13 cellular contexts compared by ENCODE assay signal in the genomic region with DNA sequence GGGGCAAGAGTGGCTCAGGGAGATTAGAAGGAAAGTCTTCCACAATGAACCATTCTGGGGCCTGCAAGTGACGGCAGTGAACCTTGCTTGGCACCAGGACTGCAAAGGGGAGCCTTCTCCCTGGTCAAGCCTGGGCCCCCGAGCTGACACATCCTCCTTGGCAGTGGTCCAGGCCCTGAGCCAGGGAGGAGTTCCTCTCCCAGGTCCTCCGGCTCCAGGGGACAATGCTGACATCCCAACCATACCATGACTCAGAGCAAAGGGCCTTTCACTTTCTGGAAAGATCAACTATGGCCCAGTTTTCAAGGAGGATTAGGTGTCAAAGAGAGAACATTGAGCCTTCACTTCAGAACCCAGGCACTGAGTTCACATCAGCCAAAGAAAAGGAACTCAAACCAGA.
DNase-seq lines count a peak whose midpoint lies in the region; ATAC-seq, FAIRE-seq and TF ChIP-seq lines count a peak whose summit lies in the region.
"Had no signal": no experiment of that assay in that cellular context is flagged by ENCODE, and none has a peak within 500 bp of the region (broad histone marks: within the 10 kb centered on the region; RNA-seq: fewer than 3 reads in every experiment).

No MANE protein-coding gene starts in this region.

- no peaks in the 10 kb centered on the region for H3K4me1 Mint-ChIP-seq in CD8-positive, alpha-beta T cell (ENCODE audit: low read depth)

- TF ChIP-seq POLR2A in H54 (IDR thresholded peaks at IDR 0.05; ENCODE audit: low read depth, low read length), result no peak

- H3K27ac ChIP-seq in SJSA1, result peak overlapping the region; percentile 50
- no peak overlapping the region for H3K27ac ChIP-seq in CD8-positive, alpha-beta T cell (ENCODE audit: low read depth, low read length)
- H3K27ac ChIP-seq: skin epidermis had no signal

- peak; percentile 80 for DNase-seq in H54 (ENCODE audit: insufficient read length, low spot score)
- DNase-seq in SJSA1 (ENCODE audit: low read depth in 1 of 2, low spot score in 2 of 2), result peak; percentile 89 to 95
- peak; percentile 75 for DNase-seq in fibroblast of pulmonary artery (ENCODE audit: low read depth)
- DNase-seq in smooth muscle cell of the brain vasculature (ENCODE audit: low read depth, low spot score), result peak; percentile 17
- no peak for DNase-seq in CD8-positive, alpha-beta T cell
- no peak for DNase-seq in DMS79 (lab: John Stamatoyannopoulos, UW)
- DNase-seq: aorta, GF-D8, NCI-H524 treated with DMSO at 0.1 percent for 48 hours had no signal

- H3K4me3 Mint-ChIP-seq in CD8-positive, alpha-beta T cell, result no peak overlapping the region
- H3K4me3 Mint-ChIP-seq: T-helper 1 cell treated with Interleukin-12 subunit alpha and Interleukin-12 subunit beta and Interleukin-4 antibody, amounts not matched to agents 30 μg/mL and 1 μg/mL, for 36 hours had no signal

- POLR2A ChIA-PET in CD8-positive, alpha-beta T cell (lab: Charles Lee), result no interaction called here

- no peak for TF ChIP-seq CTCF in fibroblast of pulmonary artery (IDR thresholded peaks at IDR 0.05; ENCODE audit: low read length, missing control alignments)
- no peak for TF ChIP-seq CTCF in CD8-positive, alpha-beta T cell (IDR thresholded peaks at IDR 0.05)

- peaks cover 2% of the 10 kb centered on the region for H3K27me3 Mint-ChIP-seq in CD8-positive, alpha-beta T cell (ENCODE audit: low read depth)

- H3K4me3 ChIP-seq in SJSA1 (no peak overlapping the region), fibroblast of pulmonary artery (replicated peaks; ENCODE audit: low read depth, low read length) (no peak overlapping the region)
- H3K4me3 ChIP-seq in CD8-positive, alpha-beta T cell (ENCODE audit: low read depth, low read length), result no peak overlapping the region
- H3K4me3 ChIP-seq: skin epidermis had no signal

- no peaks in the 10 kb centered on the region for H3K9me3 Mint-ChIP-seq in CD8-positive, alpha-beta T cell
- H3K9me3 Mint-ChIP-seq: T-helper 1 cell treated with Interleukin-12 subunit alpha and Interleukin-12 subunit beta and Interleukin-4 antibody, amounts not matched to agents 30 μg/mL and 1 μg/mL, for 36 hours had no signal

- H3K4me1 ChIP-seq in SJSA1 (replicated peaks), result peaks cover 28% of the 10 kb centered on the region
- H3K4me1 ChIP-seq in CD8-positive, alpha-beta T cell (ENCODE audit: insufficient read depth, low read length), result no peaks in the 10 kb centered on the region

- CTCF ChIA-PET in CD8-positive, alpha-beta T cell (lab: Charles Lee), result no interaction called here

- intact Hi-C loops in CD8-positive, alpha-beta T cell (cut with DNase I, micrococcal nuclease), result no loop called here

- FAIRE-seq in H54 (lab: Jason Lieb, UNC), result no peak
- FAIRE-seq: GM19239 had no signal

- no peaks in the 10 kb centered on the region for H3K36me3 ChIP-seq in SJSA1
- H3K36me3 ChIP-seq in CD8-positive, alpha-beta T cell (ENCODE audit: insufficient read depth, low read length), result no peaks in the 10 kb centered on the region

- no peak for ATAC-seq in HG03571 (IDR thresholded peaks at IDR 0.05; ENCODE audit: unreplicated experiment)
- no peak for ATAC-seq in CD8-positive, alpha-beta T cell

- no peaks in the 10 kb centered on the region for H3K9me3 ChIP-seq in SJSA1 (replicated peaks)
- no peaks in the 10 kb centered on the region for H3K9me3 ChIP-seq in CD8-positive, alpha-beta T cell (ENCODE audit: low read length)

- no peaks in the 10 kb centered on the region for H3K27me3 ChIP-seq in SJSA1 (replicated peaks)
- no peaks in the 10 kb centered on the region for H3K27me3 ChIP-seq in CD8-positive, alpha-beta T cell (ENCODE audit: insufficient read depth, low read length)

- H3K27ac Mint-ChIP-seq in CD8-positive, alpha-beta T cell, result no peak overlapping the region
- H3K27ac Mint-ChIP-seq: T-helper 1 cell treated with Interleukin-12 subunit alpha and Interleukin-12 subunit beta and Interleukin-4 antibody, amounts not matched to agents 30 μg/mL and 1 μg/mL, for 36 hours had no signal

- no peaks in the 10 kb centered on the region for H3K36me3 Mint-ChIP-seq in CD8-positive, alpha-beta T cell

Comparison
In these comparisons a context has a peak if more than half of its experiments do, and no peak if none do; other contexts are left out.
1. DNase-seq: peak in H54 (single experiment), SJSA1 (2 of 2), fibroblast of pulmonary artery (single experiment) and smooth muscle cell of the brain vasculature (single experiment); none in CD8-positive, alpha-beta T cell (0 of 7) and DMS79 (single experiment).